In the genomic region with DNA sequence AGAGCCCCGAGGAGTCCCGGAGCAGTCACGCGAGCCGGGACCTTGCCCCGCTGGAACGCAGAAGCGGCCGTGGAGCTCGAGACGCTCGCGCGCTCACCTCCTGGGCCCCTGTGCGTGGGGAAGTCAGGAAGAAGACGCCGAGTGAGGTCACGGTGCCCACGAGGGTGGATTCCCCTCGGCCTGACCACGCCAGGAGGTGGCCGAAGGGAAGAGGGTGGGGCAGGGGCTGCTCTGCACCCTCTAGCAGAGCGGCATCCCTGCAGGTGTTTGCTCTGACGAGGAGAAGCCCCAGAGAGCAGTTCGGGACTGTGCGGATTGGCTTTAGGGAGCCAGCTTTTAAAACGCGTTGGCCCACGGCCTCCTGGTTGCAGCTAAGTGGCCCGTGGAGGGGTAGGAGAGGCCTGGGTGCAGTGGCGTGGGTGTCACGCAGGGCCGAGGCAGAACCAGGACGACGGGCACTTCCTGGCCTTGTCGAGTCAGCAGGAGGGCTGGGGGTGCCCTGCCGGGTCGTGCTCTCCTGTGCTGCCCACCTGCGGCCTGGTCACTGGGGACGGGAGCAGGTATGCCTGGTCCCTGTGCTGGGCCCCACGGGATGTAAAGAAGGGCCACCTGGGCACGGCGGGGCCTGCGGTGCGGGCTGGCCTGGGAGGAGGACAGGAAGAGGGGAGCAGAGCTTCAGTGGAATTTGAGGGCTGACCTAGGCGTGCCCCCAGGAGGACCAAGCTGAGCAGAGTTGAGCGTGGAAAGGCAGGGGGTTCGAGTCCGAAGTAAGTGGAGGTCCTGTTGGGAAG, we compare ENCODE assay signal across 8 cellular contexts. TPM values are rescaled to one million over a fixed set of nuclear protein-coding genes. Genes with fewer than 3 reads are reported as not detected.
DNase-seq lines count a peak whose midpoint lies in the region; ATAC-seq and TF ChIP-seq lines count a peak whose summit lies in the region.

No MANE protein-coding gene starts in this region.

- peaks cover 6 to 22% of the 10 kb centered on the region in 2 donors for H3K4me1 Mint-ChIP-seq in immature natural killer cell

- H3K27ac Mint-ChIP-seq in immature natural killer cell: peak overlapping the region in 5 of 6 donors; percentile 45 to 84 (median 61)

- ATAC-seq in HG03354 (IDR thresholded peaks at IDR 0.05; ENCODE audit: poor library complexity, severe bottlenecking, unreplicated experiment) (peak; percentile 5), HG03045 (IDR thresholded peaks at IDR 0.05; ENCODE audit: unreplicated experiment) (no peak), HG03159 (IDR thresholded peaks at IDR 0.05; ENCODE audit: unreplicated experiment) (no peak), HG02840 (IDR thresholded peaks at IDR 0.05; ENCODE audit: low FRiP score, unreplicated experiment) (no peak)

- TF ChIP-seq CTCF in GM12875 (IDR thresholded peaks at IDR 0.05; ENCODE audit: borderline replicate concordance, insufficient read depth, low read depth, low read length): no peak
- TF ChIP-seq CTCF in adrenal gland (IDR thresholded peaks at IDR 0.05): no peak
- no peak for TF ChIP-seq CTCF in stomach (IDR thresholded peaks at IDR 0.05)

- no peaks in the 10 kb centered on the region for H3K36me3 Mint-ChIP-seq in immature natural killer cell

- TF ChIP-seq EP300 in stomach (IDR thresholded peaks at IDR 0.05): no peak

- WGBS in adrenal gland, 4 donors: 11 to 17% (median 12%) methylated on average over 26 to 49 of the region's 49 CpGs
- 5 to 21% (median 8%) methylated on average over 18 to 49 of the region's 49 CpGs for WGBS in stomach, 5 donors

- peaks cover 24 to 35% of the 10 kb centered on the region in 2 donors for H3K4me1 ChIP-seq in adrenal gland (replicated peaks in 1 of 2)
- peaks cover 18 to 54% (median 42%) of the 10 kb centered on the region in 4 donors for H3K4me1 ChIP-seq in stomach

- H3K9me3 Mint-ChIP-seq in immature natural killer cell: no peaks in the 10 kb centered on the region

- H3K27me3 Mint-ChIP-seq in immature natural killer cell (ENCODE audit: low read depth in 3 of 3): peaks cover 7 to 18% (median 7%) of the 10 kb centered on the region in 3 donors

- TF ChIP-seq POLR2A in adrenal gland (IDR thresholded peaks at IDR 0.05) (no peak), stomach (IDR thresholded peaks at IDR 0.05) (no peak)

- DNase-seq in adrenal gland: peak in 5 of 7 donors; percentile 52 to 70 (median 53)
- DNase-seq in immature natural killer cell: peak in 2 of 3 donors; percentile 37 to 43
- DNase-seq in stomach: peak; percentile 39

- peak overlapping the region; percentile 76 to 88 (median 81) for H3K4me3 Mint-ChIP-seq in immature natural killer cell

- peak overlapping the region; percentile 40 to 97 (median 94) for H3K27ac ChIP-seq in adrenal gland
- peak overlapping the region; percentile 93 to 97 (median 94) for H3K27ac ChIP-seq in stomach

- H3K4me3 ChIP-seq in GM12875 (ENCODE audit: low read depth, low read length) (peak overlapping the region; percentile 100), adrenal gland (peak overlapping the region; percentile 69 to 99 (median 82)), stomach (peak overlapping the region; percentile 85 to 97 (median 92))

- H3K9me3 ChIP-seq in adrenal gland (replicated peaks in 1 of 3) (no peaks in the 10 kb centered on the region), stomach (no peaks in the 10 kb centered on the region)

- H3K27me3 ChIP-seq in adrenal gland (no peaks in the 10 kb centered on the region), stomach (no peaks in the 10 kb centered on the region)

- intact Hi-C loops in adrenal gland (cut with DNase I): no loop called here
- intact Hi-C loops in stomach (cut with DNase I; ENCODE audit: low total_unique reads): no loop called here

- H3K36me3 ChIP-seq in adrenal gland (replicated peaks in 1 of 2) (peaks cover 0 to 10% of the 10 kb centered on the region in 2 donors), stomach (peaks cover 9 to 13% (median 11%) of the 10 kb centered on the region in 4 donors)

RNA-seq across cellular contexts. Expression of a gene that starts 1.0 kb away (rescaled TPM):
- 100 to 1,000 TPM in 5 of 8 donors, 10 to 100 TPM in 3; 75.3 to 202 (median 123) TPM for total RNA-seq in adrenal gland
- polyA plus RNA-seq in adrenal gland: 10 to 100 TPM; 76.8 to 98.0 (median 92.5) TPM
- polyA plus RNA-seq in immature natural killer cell: 10 to 100 TPM; 47.1 to 55.2 (median 50.9) TPM
- total RNA-seq in stomach: 100 to 1,000 TPM in 1 of 5 donors, 10 to 100 TPM in 4; 41.9 to 139 (median 57.5) TPM
- 10 to 100 TPM; 36.7 to 53.1 (median 51.5) TPM for polyA plus RNA-seq in stomach

RNA-seq across cellular contexts. Expression of a gene that starts 56.2 kb away (rescaled TPM):
- total RNA-seq in adrenal gland (10 to 100 TPM in 7 of 8 donors, 1 to 10 TPM in 1; 9.5 to 72.0 (median 39.4) TPM), stomach (10 to 100 TPM in 3 of 5 donors, 1 to 10 TPM in 1, under 1 TPM in 1; 0.58 to 36.4 (median 13.0) TPM)
- polyA plus RNA-seq in adrenal gland (100 to 1,000 TPM; 116 to 143 (median 127) TPM), immature natural killer cell (10 to 100 TPM; 37.9 to 63.0 (median 52.2) TPM), stomach (100 to 1,000 TPM in 1 of 3 donors, 10 to 100 TPM in 2; 82.5 to 403 (median 97.0) TPM)
